ENCODE assay signal across 2 cellular contexts in genomic region chr3:10487988-10488633, GRCh38.
TF ChIP-seq lines count a peak whose summit lies in the region.

No MANE protein-coding gene starts in this region.

TF ChIP-seq in K562, 482 proteins besides CTCF, POLR2A, EP300 and RAD21:
- TF ChIP-seq ZC3H4 (CRISPR knock-in tag; IDR thresholded peaks at IDR 0.05; ENCODE audit: borderline replicate concordance) (no peak), NCOA6 (IDR thresholded peaks at IDR 0.05) (no peak), ZBTB11 (CRISPR knock-in tag; IDR thresholded peaks at IDR 0.05) (no peak), MAZ (CRISPR knock-in tag; conservative IDR thresholded peaks at IDR 0.05 in 1 of 2, IDR thresholded peaks at IDR 0.05 in 1 of 2) (no peak), PHF21A (IDR thresholded peaks at IDR 0.05; ENCODE audit: borderline replicate concordance, low read depth) (no peak), OTX1 (CRISPR knock-in tag; IDR thresholded peaks at IDR 0.05) (0 out of 2 replicates have a peak, but pooled peaks have one; percentile 28), RBBP5 (IDR thresholded peaks at IDR 0.05; ENCODE audit: borderline replicate concordance, insufficient read depth, low read length, poor library complexity, severe bottlenecking) (no peak), SAFB (IDR thresholded peaks at IDR 0.05; ENCODE audit: borderline replicate concordance, low read depth, low read length) (no peak), HDGF (IDR thresholded peaks at IDR 0.05) (no peak)

TF ChIP-seq in H1, 55 proteins besides CTCF, POLR2A, EP300 and RAD21:
- no peak for TF ChIP-seq CHD2 (IDR thresholded peaks at IDR 0.05; ENCODE audit: low read length)
- no peak for TF ChIP-seq POLR2AphosphoS5 (IDR thresholded peaks at IDR 0.05; ENCODE audit: low read depth, low read length)
- TF ChIP-seq EGR1 (IDR thresholded peaks at IDR 0.05; ENCODE audit: borderline replicate concordance, low read depth, low read length): no peak
- no peak for TF ChIP-seq SAP30 (IDR thresholded peaks at IDR 0.05; ENCODE audit: insufficient read depth, insufficient replicate concordance, low read length)
- TF ChIP-seq TAF1 (IDR thresholded peaks at IDR 0.05; ENCODE audit: low read depth, low read length): no peak
- no peak for TF ChIP-seq CBX8 (IDR thresholded peaks at IDR 0.05; ENCODE audit: borderline replicate concordance, low read depth, low read length)
- TF ChIP-seq TEAD4 (IDR thresholded peaks at IDR 0.05; ENCODE audit: low read depth, low read length): no peak
- TF ChIP-seq TCF12 (IDR thresholded peaks at IDR 0.05; ENCODE audit: low read depth, low read length): no peak
- TF ChIP-seq BRCA1 (IDR thresholded peaks at IDR 0.05; ENCODE audit: low read depth, low read length): no peak
- TF ChIP-seq SP1 (IDR thresholded peaks at IDR 0.05; ENCODE audit: low read depth, low read length): no peak
- TF ChIP-seq TBP (IDR thresholded peaks at IDR 0.05; ENCODE audit: low read depth, low read length): no peak
- TF ChIP-seq SIRT6 (IDR thresholded peaks at IDR 0.05; ENCODE audit: low read length): no peak
- TF ChIP-seq HDAC6 (IDR thresholded peaks at IDR 0.05; ENCODE audit: low read depth, low read length): no peak
- TF ChIP-seq CHD1 (IDR thresholded peaks at IDR 0.05; ENCODE audit: low read depth, low read length): no peak
- no peak for TF ChIP-seq SUZ12 (IDR thresholded peaks at IDR 0.05; ENCODE audit: low read length)
- no peak for TF ChIP-seq CBX5 (IDR thresholded peaks at IDR 0.05; ENCODE audit: low read depth, low read length)
TF ChIP-seq in H1: peak in this region for 0.
